8 cellular contexts compared by ENCODE assay signal in genomic region chr17:80029235-80029974, GRCh38. TPM values are rescaled to one million over a fixed set of nuclear protein-coding genes. Genes with fewer than 3 reads are reported as not detected.
DNase-seq lines count a peak whose midpoint lies in the region; ATAC-seq and TF ChIP-seq lines count a peak whose summit lies in the region.

No MANE protein-coding gene starts in this region.

- TF ChIP-seq CTCF in cardiac fibroblast (IDR thresholded peaks at IDR 0.05; ENCODE audit: low read depth, low read length): no peak

- no peak overlapping the region for H3K4me3 ChIP-seq in cardiac fibroblast (replicated peaks in 1 of 2; ENCODE audit: low read depth in 2 of 2, low read length in 2 of 2)

- no peak for ATAC-seq in HG03139 (IDR thresholded peaks at IDR 0.05; ENCODE audit: unreplicated experiment)
- no peak for ATAC-seq in GM19452 (IDR thresholded peaks at IDR 0.05; ENCODE audit: unreplicated experiment)

- DNase-seq in AG20443 (ENCODE audit: low spot score) (peak; percentile 91), MV-4-11 (lab: John Stamatoyannopoulos, UW) (peak; percentile 95), cardiac fibroblast (ENCODE audit: low read depth in 2 of 2) (peak; percentile 86 to 90), mesenteric fat pad (ENCODE audit: low spot score) (peak; percentile 93), putamen (ENCODE audit: low spot score) (no peak)
- no peak for DNase-seq in activated effector memory CD4-positive, alpha-beta T cell treated with Interleukin-2 at 50 U/mL for 16 hours

RNA-seq across cellular contexts. Expression of gene TBC1D16, which starts 6.3 kb away (rescaled TPM):
- 111 TPM for total RNA-seq in mesenteric fat pad

RNA-seq across cellular contexts. Expression of gene CCDC40, which starts 7.0 kb away (rescaled TPM):
- total RNA-seq in mesenteric fat pad: 7.9 TPM

Comparison
In these comparisons a context has a peak if more than half of its experiments do, and no peak if none do; other contexts are left out.
1. DNase-seq: peak in AG20443 (single experiment), MV-4-11 (single experiment), cardiac fibroblast (2 of 2) and mesenteric fat pad (single experiment); none in activated effector memory CD4-positive, alpha-beta T cell treated with Interleukin-2 at 50 U/mL for 16 hours (single experiment) and putamen (single experiment).